20 cellular contexts compared by ENCODE assay signal in genomic region chr19:28972144-28972543, GRCh38.
DNase-seq lines count a peak whose midpoint lies in the region; ATAC-seq, FAIRE-seq and TF ChIP-seq lines count a peak whose summit lies in the region.
"Had no signal": no experiment of that assay in that cellular context is flagged by ENCODE, and none has a peak within 500 bp of the region (broad histone marks: within the 10 kb centered on the region; RNA-seq: fewer than 3 reads in every experiment).

No MANE protein-coding gene starts in this region.

- H3K4me1 ChIP-seq in mucosa of descending colon (ENCODE audit: low read depth) = no peaks in the 10 kb centered on the region
- H3K4me1 ChIP-seq: BE2C, Caco-2, HAP-1 had no signal

- H3K27me3 Mint-ChIP-seq in brain (peaks cover 7% of the 10 kb centered on the region), nephron (ENCODE audit: low read depth) (peaks cover 15% of the 10 kb centered on the region), HFFc6 (ENCODE audit: insufficient read depth) (no peaks in the 10 kb centered on the region; the same call in 1 of the 2 replicates)
- H3K27me3 Mint-ChIP-seq: CD4-positive, CD25-positive, alpha-beta regulatory T cell had no signal

- no peaks in the 10 kb centered on the region for H3K36me3 Mint-ChIP-seq in brain
- no peaks in the 10 kb centered on the region for H3K36me3 Mint-ChIP-seq in nephron (ENCODE audit: low read depth)
- H3K36me3 Mint-ChIP-seq in HFFc6 (ENCODE audit: low read depth) = no peaks in the 10 kb centered on the region
- H3K36me3 Mint-ChIP-seq: CD4-positive, CD25-positive, alpha-beta regulatory T cell; CD8-positive, alpha-beta memory T cell had no signal

- ATAC-seq in mucosa of descending colon = no peak
- ATAC-seq in HG03025 (IDR thresholded peaks at IDR 0.05; ENCODE audit: low FRiP score, unreplicated experiment) = no peak

- H3K9me3 Mint-ChIP-seq in brain (peaks cover 0 to 5% (median 0%) of the 10 kb centered on the region in 5 experiments), nephron (no peaks in the 10 kb centered on the region), HFFc6 (no peaks in the 10 kb centered on the region)
- H3K9me3 Mint-ChIP-seq: CD4-positive, CD25-positive, alpha-beta regulatory T cell had no signal

- H3K27ac Mint-ChIP-seq in brain (peak overlapping the region in 3 of 5 experiments; percentile 12 to 90 (median 61)), nephron (peak overlapping the region; percentile 68 to 78 (median 72)), HFFc6 (no peak overlapping the region)
- H3K27ac Mint-ChIP-seq: CD4-positive, CD25-positive, alpha-beta regulatory T cell; CD8-positive, alpha-beta memory T cell had no signal

- no peaks in the 10 kb centered on the region for H3K9me3 ChIP-seq in mucosa of descending colon
- H3K9me3 ChIP-seq: BE2C, Caco-2, HAP-1 had no signal

- no peak overlapping the region for H3K4me3 Mint-ChIP-seq in brain
- no peak overlapping the region for H3K4me3 Mint-ChIP-seq in nephron
- no peak overlapping the region for H3K4me3 Mint-ChIP-seq in HFFc6
- H3K4me3 Mint-ChIP-seq: CD4-positive, CD25-positive, alpha-beta regulatory T cell; CD8-positive, alpha-beta memory T cell had no signal

- FAIRE-seq in urothelium cell line (lab: Jason Lieb, UNC) = peak; percentile 23
- FAIRE-seq: D721Med, GM12892, GM18507 had no signal

- no peaks in the 10 kb centered on the region for H3K36me3 ChIP-seq in mucosa of descending colon (ENCODE audit: low read depth)
- H3K36me3 ChIP-seq: BE2C, HAP-1 had no signal

- intact Hi-C loops in mucosa of descending colon (cut with DNase I, micrococcal nuclease) = no loop called here

- H3K4me1 Mint-ChIP-seq in brain = peaks cover 47% of the 10 kb centered on the region
- H3K4me1 Mint-ChIP-seq in nephron = peaks cover 33% of the 10 kb centered on the region
- no peaks in the 10 kb centered on the region; the same call in 1 of the 2 replicates for H3K4me1 Mint-ChIP-seq in HFFc6 (ENCODE audit: low read depth)
- H3K4me1 Mint-ChIP-seq: CD4-positive, CD25-positive, alpha-beta regulatory T cell; CD8-positive, alpha-beta memory T cell had no signal

- DNase-seq in NCI-H526 (lab: John Stamatoyannopoulos, UW) (peak; percentile 64 to 66), urothelium cell line (ENCODE audit: low spot score) (no peak), mucosa of descending colon (no peak), HFFc6 (no peak)
- DNase-seq: ACHN; BE2C; C1 segment of cervical spinal cord; Caco-2; CD4-positive, CD25-positive, alpha-beta regulatory T cell; CD8-positive, alpha-beta memory T cell; DMS79; GDM1; GM23248 had no signal

- no peak overlapping the region for H3K4me3 ChIP-seq in mucosa of descending colon
- H3K4me3 ChIP-seq: GM23248, HAP-1 had no signal

- no peak for TF ChIP-seq CTCF in brain (conservative IDR thresholded peaks at IDR 0.05)
- TF ChIP-seq CTCF in nephron (IDR thresholded peaks at IDR 0.05; ENCODE audit: unreplicated experiment in 3 of 3) = no peak
- no peak for TF ChIP-seq CTCF in mucosa of descending colon (IDR thresholded peaks at IDR 0.05)
- TF ChIP-seq CTCF in HFFc6 (IDR thresholded peaks at IDR 0.05) = no peak

Comparison
In these comparisons a context has a peak if more than half of its experiments do, and no peak if none do; other contexts are left out.
1. DNase-seq: peak in NCI-H526 (2 of 2); none in urothelium cell line (single experiment), mucosa of descending colon (0 of 3) and HFFc6 (single experiment).